ENCODE assay signal across 21 cellular contexts in the genomic region with DNA sequence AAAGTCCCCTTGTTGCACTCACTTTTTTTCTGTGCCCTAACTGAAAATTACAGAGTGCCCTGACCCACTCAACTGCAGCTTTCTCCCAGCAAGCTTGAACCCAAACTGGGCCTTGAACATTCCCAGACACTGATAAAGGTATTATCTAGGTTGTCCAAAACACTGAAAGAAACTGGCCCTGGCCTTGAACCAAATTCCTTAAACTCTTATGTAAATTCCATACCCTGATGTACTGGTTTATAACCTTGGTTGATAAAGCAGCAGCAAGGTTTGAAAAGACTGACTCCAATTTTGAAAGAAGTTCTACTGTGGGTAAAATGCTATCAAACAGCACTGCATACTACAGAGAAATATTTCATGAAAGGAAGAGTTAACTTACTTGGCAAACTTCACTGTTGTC.
"Had no signal": no experiment of that assay in that cellular context is flagged by ENCODE, and none has a peak within 500 bp of the region (broad histone marks: within the 10 kb centered on the region; RNA-seq: fewer than 3 reads in every experiment).

No MANE protein-coding gene starts in this region.

- H3K36me3 Mint-ChIP-seq: natural killer cell; stimulated activated memory B cell treated with anti-CD40 and anti-IgM and Interleukin-4, amounts not matched to agents 10 μg/mL and 1 μg/mL and 100 μg/mL, for 72 hours had no signal

- H3K9me3 Mint-ChIP-seq: natural killer cell; neural crest cell; stimulated activated memory B cell treated with anti-CD40 and anti-IgM and Interleukin-4, amounts not matched to agents 10 μg/mL and 1 μg/mL and 100 μg/mL, for 72 hours; stimulated activated naive CD8-positive, alpha-beta T cell treated with anti-CD3 and anti-CD28 coated beads, Interleukin-15, Interleukin-2, amounts not matched to agents 100 ng/mL and 50 ng/mL, for 24 hours had no signal

- H3K4me2 ChIP-seq: hepatocyte had no signal

- DNase-seq: effector memory CD4-positive, alpha-beta T cell; foreskin melanocyte; head of caudate nucleus; left colon; natural killer cell; right lobe of liver; spleen; stimulated activated CD4-positive, alpha-beta T cell treated with anti-CD3 and anti-CD28 coated beads, Interleukin-15, amount 100 ng/mL, for 24 hours; stimulated activated CD4-positive, alpha-beta T cell treated with anti-CD3 and anti-CD28 coated beads, Interleukin-1b, Interleukin-23, amount 100 ng/mL, for 48 hours; stimulated activated CD4-positive, alpha-beta T cell treated with anti-CD3 and anti-CD28 coated beads, Interleukin-4, amount 100 ng/mL, for 24 hours; tibial artery; upper lobe of left lung; uterus had no signal

- H2AFZ ChIP-seq: hepatocyte, parathyroid adenoma had no signal

- H3K4me3 Mint-ChIP-seq: natural killer cell; neural crest cell; stimulated activated memory B cell treated with anti-CD40 and anti-IgM and Interleukin-4, amounts not matched to agents 10 μg/mL and 1 μg/mL and 100 μg/mL, for 72 hours; stimulated activated naive CD8-positive, alpha-beta T cell treated with anti-CD3 and anti-CD28 coated beads, Interleukin-15, Interleukin-2, amounts not matched to agents 100 ng/mL and 50 ng/mL, for 24 hours had no signal

- H3K4me1 ChIP-seq: esophagus muscularis mucosa, parathyroid adenoma, prostate gland, right lobe of liver, spleen, tibial artery, upper lobe of left lung, uterus had no signal

- H3K36me3 ChIP-seq: esophagus muscularis mucosa, prostate gland, right lobe of liver, spleen, tibial artery, upper lobe of left lung, uterus had no signal

- H3K27ac Mint-ChIP-seq: natural killer cell; stimulated activated memory B cell treated with anti-CD40 and anti-IgM and Interleukin-4, amounts not matched to agents 10 μg/mL and 1 μg/mL and 100 μg/mL, for 72 hours; stimulated activated naive CD8-positive, alpha-beta T cell treated with anti-CD3 and anti-CD28 coated beads, Interleukin-15, Interleukin-2, amounts not matched to agents 100 ng/mL and 50 ng/mL, for 24 hours had no signal

- H3K27me3 Mint-ChIP-seq: stimulated activated memory B cell treated with anti-CD40 and anti-IgM and Interleukin-4, amounts not matched to agents 10 μg/mL and 1 μg/mL and 100 μg/mL, for 72 hours; stimulated activated naive CD8-positive, alpha-beta T cell treated with anti-CD3 and anti-CD28 coated beads, Interleukin-15, Interleukin-2, amounts not matched to agents 100 ng/mL and 50 ng/mL, for 24 hours had no signal

- H3K4me1 Mint-ChIP-seq: natural killer cell; neural crest cell; stimulated activated memory B cell treated with anti-CD40 and anti-IgM and Interleukin-4, amounts not matched to agents 10 μg/mL and 1 μg/mL and 100 μg/mL, for 72 hours had no signal

- H3K27me3 ChIP-seq: esophagus muscularis mucosa, hepatocyte, right lobe of liver, spleen, tibial artery, upper lobe of left lung, uterus had no signal

- H3K9me3 ChIP-seq: esophagus muscularis mucosa, prostate gland, right lobe of liver, spleen, tibial artery, upper lobe of left lung, uterus had no signal

- H3K79me2 ChIP-seq: hepatocyte, parathyroid adenoma had no signal

- H3K27ac ChIP-seq: epithelial cell of prostate, esophagus muscularis mucosa, hepatocyte, parathyroid adenoma, prostate gland, right lobe of liver, spleen, tibial artery, upper lobe of left lung, uterus had no signal

- H3K4me3 ChIP-seq: esophagus muscularis mucosa, hepatocyte, prostate gland, right lobe of liver, spleen, tibial artery, upper lobe of left lung, uterus had no signal

- H3K9ac ChIP-seq: parathyroid adenoma had no signal
